9 cellular contexts compared by ENCODE assay signal in the genomic region with DNA sequence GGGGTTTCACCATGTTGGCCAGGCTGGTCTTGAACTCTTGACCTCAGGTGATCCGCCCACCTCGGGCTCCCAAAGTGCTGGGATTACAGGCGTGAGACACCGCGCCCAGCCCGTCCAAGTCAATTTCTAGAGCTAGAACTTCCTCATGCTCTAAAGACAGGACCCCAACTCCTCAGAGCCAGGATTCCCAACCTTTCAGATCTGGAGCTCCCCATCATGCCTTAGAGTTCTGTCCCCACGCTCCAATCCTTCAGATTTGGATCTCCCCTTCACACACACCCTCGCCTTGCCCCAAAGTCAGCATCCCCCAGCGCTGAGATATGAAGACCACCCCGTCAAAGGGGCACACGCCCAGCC. TPM values are rescaled to one million over a fixed set of nuclear protein-coding genes. Genes with fewer than 3 reads are reported as not detected.
A peak's percentile ranks its signal among the peaks of the same experiment; 100 is the strongest.
DNase-seq lines count a peak whose midpoint lies in the region; ATAC-seq and TF ChIP-seq lines count a peak whose summit lies in the region.
"Had no signal": no experiment of that assay in that cellular context is flagged by ENCODE, and none has a peak within 500 bp of the region (broad histone marks: within the 10 kb centered on the region; RNA-seq: fewer than 3 reads in every experiment).

No MANE protein-coding gene starts in this region.

- DNase-seq in A673 (ENCODE audit: low spot score) (no peak), dorsolateral prefrontal cortex (no peak), natural killer cell (no peak), NCI-H510A treated with DMSO at 0.1 percent for 48 hours (lab: John Stamatoyannopoulos, UW) (no peak), dedifferentiated amniotic fluid mesenchymal stem cell (ENCODE audit: extremely low spot score) (no peak)
- DNase-seq: SIG-M5 had no signal

- BruUV-seq in A673 (replicated peaks; lab: Mats Ljungman, UMichigan): no TSS peak

- no peaks in the 10 kb centered on the region for H3K36me3 ChIP-seq in A673 (ENCODE audit: insufficient read depth, low read length, poor library complexity, severe bottlenecking)
- H3K36me3 ChIP-seq in HUES6 (ENCODE audit: control insufficient read depth, insufficient read depth, low read length): no peaks in the 10 kb centered on the region

- peak overlapping the region in 1 of 2 donors; percentile 59 for H3K27ac Mint-ChIP-seq in natural killer cell

- peaks cover 6 to 18% of the 10 kb centered on the region in 2 donors for H3K4me1 Mint-ChIP-seq in natural killer cell

- peaks cover 29 to 34% of the 10 kb centered on the region in 2 donors for H3K27me3 Mint-ChIP-seq in natural killer cell (ENCODE audit: low read depth in 2 of 2)

- no peaks in the 10 kb centered on the region for H3K36me3 Mint-ChIP-seq in natural killer cell

- no peaks in the 10 kb centered on the region for H3K9me3 Mint-ChIP-seq in natural killer cell

- H3K9me3 ChIP-seq in A673 (ENCODE audit: low read depth, low read length, poor library complexity, severe bottlenecking) (no peaks in the 10 kb centered on the region), HUES6 (ENCODE audit: control insufficient read depth, insufficient read depth, low read depth, low read length) (no peaks in the 10 kb centered on the region)

- no peak for TF ChIP-seq CTCF in A673 (conservative IDR thresholded peaks at IDR 0.05; ENCODE audit: low read depth, low read length)
- TF ChIP-seq CTCF in dorsolateral prefrontal cortex (IDR thresholded peaks at IDR 0.05 in 54 of 56, conservative IDR thresholded peaks at IDR 0.05 in 2 of 56; ENCODE audit: low read depth in 1 of 56, partially characterized antibody in 56 of 56): no peak
- no peak for TF ChIP-seq CTCF in natural killer cell (IDR thresholded peaks at IDR 0.05)

- no peak for ATAC-seq in natural killer cell
- ATAC-seq in HG03520 (IDR thresholded peaks at IDR 0.05; ENCODE audit: unreplicated experiment): no peak
- ATAC-seq in HG03196 (IDR thresholded peaks at IDR 0.05; ENCODE audit: unreplicated experiment): no peak

- no peak overlapping the region for H3K27ac ChIP-seq in A673 (ENCODE audit: low read depth, low read length, poor library complexity, severe bottlenecking)
- H3K27ac ChIP-seq in HUES6 (ENCODE audit: low read depth, low read length): no peak overlapping the region
- no peak overlapping the region for H3K27ac ChIP-seq in dorsolateral prefrontal cortex

- intact Hi-C loops in A673 (cut with micrococcal nuclease; ENCODE audit: unreplicated experiment): no loop called here
- intact Hi-C loops in dorsolateral prefrontal cortex (cut with DNase I): no loop called here
- intact Hi-C loops in natural killer cell (cut with micrococcal nuclease): no loop called here

- peak overlapping the region; percentile 88 for H3K4me3 Mint-ChIP-seq in natural killer cell

- peak overlapping the region; percentile 57 for H3K4me3 ChIP-seq in A673 (ENCODE audit: low read depth, low read length, poor library complexity, severe bottlenecking)
- peak overlapping the region; percentile 79 for H3K4me3 ChIP-seq in HUES6 (ENCODE audit: low read depth, low read length)
- peak overlapping the region; percentile 28 to 71 (median 55) for H3K4me3 ChIP-seq in dorsolateral prefrontal cortex

- POLR2A ChIA-PET in A673 (lab: Charles Lee; ENCODE audit: low non-redundant PET): no interaction called here

- CTCF ChIA-PET in A673 (lab: Charles Lee): interaction anchor here (0.6 to 1.1 kb wide), 2 partner anchors 68 to 134 kb away, joined by 3 to 20 read pairs; no protein-coding TSS in a partner anchor

- peaks cover 24% of the 10 kb centered on the region for H3K27me3 ChIP-seq in A673 (replicated peaks; ENCODE audit: insufficient read depth, low read depth, low read length, poor library complexity)
- peaks cover 8% of the 10 kb centered on the region for H3K27me3 ChIP-seq in HUES6 (ENCODE audit: control insufficient read depth, insufficient read depth, low read length)
- H3K27me3 ChIP-seq in dorsolateral prefrontal cortex: peaks cover 0 to 30% (median 0%) of the 10 kb centered on the region in 45 donors

- peak overlapping the region; percentile 64 for H3K9ac ChIP-seq in HUES6 (ENCODE audit: low read length)

- H3K4me1 ChIP-seq in A673 (ENCODE audit: insufficient read depth, low read length, poor library complexity, severe bottlenecking) (no peaks in the 10 kb centered on the region), HUES6 (ENCODE audit: control insufficient read depth, insufficient read depth, low read length) (no peaks in the 10 kb centered on the region)

RNA-seq across cellular contexts. Expression of a gene that starts 0.4 kb away (rescaled TPM):
- total RNA-seq in A673 (2021) (0.32 TPM in 1 of 2 replicates, not detected in the other), dorsolateral prefrontal cortex (1 to 10 TPM in 13 of 120 experiments, under 1 TPM in 64, not detected in 43; 0.10 to 3.8 (median 0.41) TPM), natural killer cell (not detected)

RNA-seq across cellular contexts. Expression of a gene that starts 0.5 kb away (rescaled TPM):
- total RNA-seq in A673 (2021) (not detected in 2 replicates), dorsolateral prefrontal cortex (1 to 10 TPM in 40 of 120 experiments, under 1 TPM in 59, not detected in 21; 0.24 to 6.2 (median 0.89) TPM), natural killer cell (not detected)

RNA-seq across cellular contexts. Expression of a gene that starts 46.8 kb away (rescaled TPM):
- 5.8 and 8.9 TPM in 2 replicates for total RNA-seq in A673 (2021)
- 10 to 100 TPM in 3 of 120 experiments, 1 to 10 TPM in 117; 1.2 to 17.6 (median 4.5) TPM for total RNA-seq in dorsolateral prefrontal cortex
- total RNA-seq in natural killer cell: 10 to 100 TPM in 1 of 3 donors, 1 to 10 TPM in 2; 6.8 to 14.7 (median 8.5) TPM
